9 cellular contexts compared by ENCODE assay signal in genomic region chr19:35557539-35558399, GRCh38. TPM values are rescaled to one million over a fixed set of nuclear protein-coding genes. Genes with fewer than 3 reads are reported as not detected.
DNase-seq lines count a peak whose midpoint lies in the region; ATAC-seq, FAIRE-seq and TF ChIP-seq lines count a peak whose summit lies in the region.
"Had no signal": no experiment of that assay in that cellular context is flagged by ENCODE, and none has a peak within 500 bp of the region (broad histone marks: within the 10 kb centered on the region; RNA-seq: fewer than 3 reads in every experiment).

No MANE protein-coding gene starts in this region.

- peak; percentile 49 to 89 (median 80) for ATAC-seq in pancreas
- no peak for ATAC-seq in GM18868 (IDR thresholded peaks at IDR 0.05; ENCODE audit: unreplicated experiment)
- ATAC-seq in GM21576 (IDR thresholded peaks at IDR 0.05; ENCODE audit: unreplicated experiment), result no peak

- no peak overlapping the region for H3K27ac ChIP-seq in pancreas

- H3K36me3 ChIP-seq in pancreas, result no peaks in the 10 kb centered on the region

- peak; percentile 83 for DNase-seq in DMS 273 (lab: John Stamatoyannopoulos, UW; ENCODE audit: unreplicated experiment)
- DNase-seq in NCI-H2171 (lab: John Stamatoyannopoulos, UW), result peak; percentile 71
- DNase-seq in activated T-cell treated with anti-CD3 and anti-CD28 coated beads, Interleukin-2, amount 50 U/mL, for 48 hours, result peak; percentile 77 to 80
- peak; percentile 21 for DNase-seq in fibroblast of the conjunctiva (ENCODE audit: low read depth)
- DNase-seq in pancreas, result peak; percentile 72 to 96 (median 86)
- DNase-seq in LoVo (ENCODE audit: low spot score), result no peak

- H3K4me1 ChIP-seq in pancreas, result peaks cover 0 to 6% (median 0%) of the 10 kb centered on the region in 3 donors

- WGBS in pancreas, 2 donors, result 12 to 18% methylated on average over 54 to 60 of the region's 60 CpGs

- no peaks in the 10 kb centered on the region for H3K27me3 ChIP-seq in pancreas

- no peak for TF ChIP-seq CTCF in pancreas (IDR thresholded peaks at IDR 0.05)

- FAIRE-seq in pancreas (lab: Jason Lieb, UNC), result no peak

- intact Hi-C loops in pancreas (cut with DNase I), result no loop called here

- H3K9me3 ChIP-seq in pancreas, result no peaks in the 10 kb centered on the region

- H3K4me3 ChIP-seq in pancreas, result peak overlapping the region in 3 of 4 donors; percentile 28 to 47 (median 31)

RNA-seq across cellular contexts. Expression of gene ATP4A, which starts 5.7 kb away (rescaled TPM):
- 1 to 10 TPM in 4 of 6 donors, under 1 TPM in 2; 0.28 to 3.0 (median 2.0) TPM for total RNA-seq in pancreas
- polyA plus RNA-seq in pancreas, result 10 to 100 TPM in 1 of 2 donors, 1 to 10 TPM in 1; 6.0 to 10.8 TPM
- total RNA-seq: renal cortical epithelial cell had no signal

RNA-seq across cellular contexts. Expression of gene TMEM147, which starts 12.3 kb away (rescaled TPM):
- total RNA-seq in pancreas, result 10 to 100 TPM; 44.3 to 63.9 (median 51.5) TPM
- 10 to 100 TPM; 70.2 to 91.1 TPM for polyA plus RNA-seq in pancreas

RNA-seq across cellular contexts. Expression of gene GAPDHS, which starts 24.5 kb away (rescaled TPM):
- not detected for total RNA-seq in pancreas
- not detected for polyA plus RNA-seq in pancreas
- total RNA-seq: renal cortical epithelial cell had no signal

RNA-seq across cellular contexts. Expression of gene PMIS2, which starts 28.2 kb away (rescaled TPM):
- total RNA-seq in pancreas, result not detected
- not detected for polyA plus RNA-seq in pancreas
- total RNA-seq: renal cortical epithelial cell had no signal

RNA-seq across cellular contexts. Expression of gene SBSN, which starts 29.7 kb away (rescaled TPM):
- not detected for total RNA-seq in pancreas
- polyA plus RNA-seq in pancreas, result under 1 TPM; 0.15 to 0.16 TPM

Comparison
In these comparisons a context has a peak if more than half of its experiments do, and no peak if none do; other contexts are left out.
1. ATAC-seq: peak in pancreas (4 of 4); none in GM18868 (single experiment) and GM21576 (single experiment).